In the genomic region with DNA sequence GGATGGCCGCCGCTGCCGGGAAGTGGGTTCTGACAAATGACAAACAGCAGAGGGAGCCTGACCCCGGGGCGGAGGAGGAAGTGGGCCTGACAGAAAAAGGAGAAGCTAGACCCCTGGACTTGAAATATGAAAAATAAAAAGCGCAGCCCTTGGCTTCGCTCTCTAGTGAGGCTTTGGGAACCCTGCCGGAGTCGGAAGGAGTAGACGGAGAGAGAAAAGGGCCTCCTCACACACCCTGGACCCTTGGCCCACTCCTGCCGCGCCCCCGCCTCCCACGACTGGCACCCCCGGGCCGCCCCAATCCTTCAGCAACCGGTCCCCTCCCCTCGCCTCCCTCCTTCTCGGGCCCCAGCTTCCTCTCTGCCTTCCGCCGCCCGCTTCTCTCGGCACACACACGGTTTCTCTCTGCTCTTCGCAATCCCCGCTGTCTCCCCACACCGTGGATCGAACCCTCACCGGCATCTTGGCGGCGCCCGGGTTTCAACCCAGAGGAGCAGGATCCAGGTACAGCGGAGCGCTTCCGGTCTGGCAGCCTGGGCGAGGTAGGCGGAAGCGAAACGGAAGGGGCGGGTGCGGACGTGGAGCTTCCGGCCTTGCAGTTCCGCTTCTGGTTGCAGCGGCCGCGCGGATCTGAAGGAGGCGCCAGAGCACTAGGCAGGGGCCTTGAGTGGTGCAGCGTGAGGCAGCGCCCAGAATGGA, we compare ENCODE assay signal across 1 cellular context.
TF ChIP-seq lines count a peak whose summit lies in the region.

ARPC3 (minus strand) TSS at position 539 of the 699 bp plus-strand sequence; CDS start at position 462, 77 bp downstream.

TF ChIP-seq in HepG2, 621 proteins besides CTCF, POLR2A, EP300 and RAD21 (continued from another document and continues in another):
- TF ChIP-seq, protein P1, sequence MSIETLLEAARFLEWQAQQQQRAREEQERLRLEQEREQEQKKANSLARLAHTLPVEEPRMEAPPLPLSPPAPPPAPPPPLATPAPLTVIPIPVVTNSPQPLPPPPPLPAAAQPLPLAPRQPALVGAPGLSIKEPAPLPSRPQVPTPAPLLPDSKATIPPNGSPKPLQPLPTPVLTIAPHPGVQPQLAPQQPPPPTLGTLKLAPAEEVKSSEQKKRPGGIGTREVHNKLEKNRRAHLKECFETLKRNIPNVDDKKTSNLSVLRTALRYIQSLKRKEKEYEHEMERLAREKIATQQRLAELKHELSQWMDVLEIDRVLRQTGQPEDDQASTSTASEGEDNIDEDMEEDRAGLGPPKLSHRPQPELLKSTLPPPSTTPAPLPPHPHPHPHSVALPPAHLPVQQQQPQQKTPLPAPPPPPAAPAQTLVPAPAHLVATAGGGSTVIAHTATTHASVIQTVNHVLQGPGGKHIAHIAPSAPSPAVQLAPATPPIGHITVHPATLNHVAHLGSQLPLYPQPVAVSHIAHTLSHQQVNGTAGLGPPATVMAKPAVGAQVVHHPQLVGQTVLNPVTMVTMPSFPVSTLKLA (IDR thresholded peaks at IDR 0.05): no peak
- no peak for TF ChIP-seq FOXP1 (IDR thresholded peaks at IDR 0.05)
- TF ChIP-seq FOXP1 (CRISPR knock-in tag; IDR thresholded peaks at IDR 0.05): no peak
- no peak for TF ChIP-seq ZNF3 (CRISPR knock-in tag; IDR thresholded peaks at IDR 0.05)
- TF ChIP-seq NR2F6 (IDR thresholded peaks at IDR 0.05): peak; percentile 8; the same call in 1 of the 2 replicates
- TF ChIP-seq NR2F6 (CRISPR knock-in tag; IDR thresholded peaks at IDR 0.05): no peak
- TF ChIP-seq FOSL2 (CRISPR knock-in tag; IDR thresholded peaks at IDR 0.05): peak; percentile 10; the same call in 1 of the 2 replicates
- no peak for TF ChIP-seq MZF1 (CRISPR knock-in tag; IDR thresholded peaks at IDR 0.05; ENCODE audit: borderline replicate concordance)
- TF ChIP-seq, protein P2, sequence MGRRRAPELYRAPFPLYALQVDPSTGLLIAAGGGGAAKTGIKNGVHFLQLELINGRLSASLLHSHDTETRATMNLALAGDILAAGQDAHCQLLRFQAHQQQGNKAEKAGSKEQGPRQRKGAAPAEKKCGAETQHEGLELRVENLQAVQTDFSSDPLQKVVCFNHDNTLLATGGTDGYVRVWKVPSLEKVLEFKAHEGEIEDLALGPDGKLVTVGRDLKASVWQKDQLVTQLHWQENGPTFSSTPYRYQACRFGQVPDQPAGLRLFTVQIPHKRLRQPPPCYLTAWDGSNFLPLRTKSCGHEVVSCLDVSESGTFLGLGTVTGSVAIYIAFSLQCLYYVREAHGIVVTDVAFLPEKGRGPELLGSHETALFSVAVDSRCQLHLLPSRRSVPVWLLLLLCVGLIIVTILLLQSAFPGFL (CRISPR knock-in tag; IDR thresholded peaks at IDR 0.05): no peak
- TF ChIP-seq SAFB2 (CRISPR knock-in tag; IDR thresholded peaks at IDR 0.05; ENCODE audit: borderline replicate concordance, low read depth): no peak
- peak; percentile 84; the same call in 1 of the 2 replicates for TF ChIP-seq ZIK1 (CRISPR knock-in tag; IDR thresholded peaks at IDR 0.05; ENCODE audit: borderline replicate concordance, low read depth)
- TF ChIP-seq KDM4B (CRISPR knock-in tag; IDR thresholded peaks at IDR 0.05): peak; percentile 60; the same call in 1 of the 2 replicates
- no peak for TF ChIP-seq HNF4G (IDR thresholded peaks at IDR 0.05; ENCODE audit: borderline replicate concordance, low read depth, low read length)
- no peak for TF ChIP-seq HNF4G (CRISPR knock-in tag; IDR thresholded peaks at IDR 0.05; ENCODE audit: borderline replicate concordance, low read depth)
- no peak for TF ChIP-seq MATR3 (CRISPR knock-in tag; IDR thresholded peaks at IDR 0.05)
- 0 out of 2 replicates have a peak, but pooled peaks have one; percentile 44 for TF ChIP-seq STAT6 (CRISPR knock-in tag; IDR thresholded peaks at IDR 0.05; ENCODE audit: borderline replicate concordance)
- peak; percentile 95; the same call in 1 of the 2 replicates for TF ChIP-seq THAP9 (CRISPR knock-in tag; IDR thresholded peaks at IDR 0.05; ENCODE audit: borderline replicate concordance)
- no peak for TF ChIP-seq GRHL1 (CRISPR knock-in tag; conservative IDR thresholded peaks at IDR 0.05)
- TF ChIP-seq TEAD3 (CRISPR knock-in tag; optimal IDR thresholded peaks at IDR 0.05; ENCODE audit: borderline replicate concordance): peak; percentile 60
- TF ChIP-seq, protein P3, sequence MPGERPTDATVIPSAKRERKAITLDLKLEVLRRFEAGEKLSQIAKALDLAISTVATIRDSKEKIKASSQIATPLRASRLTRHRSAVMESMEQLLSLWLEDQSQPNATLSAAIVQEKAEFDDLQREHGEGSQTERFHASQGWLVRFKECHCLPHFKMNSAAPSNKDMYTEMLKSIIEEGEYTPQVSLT (CRISPR knock-in tag; IDR thresholded peaks at IDR 0.05; ENCODE audit: borderline replicate concordance, low read depth): no peak
- TF ChIP-seq, protein P4, sequence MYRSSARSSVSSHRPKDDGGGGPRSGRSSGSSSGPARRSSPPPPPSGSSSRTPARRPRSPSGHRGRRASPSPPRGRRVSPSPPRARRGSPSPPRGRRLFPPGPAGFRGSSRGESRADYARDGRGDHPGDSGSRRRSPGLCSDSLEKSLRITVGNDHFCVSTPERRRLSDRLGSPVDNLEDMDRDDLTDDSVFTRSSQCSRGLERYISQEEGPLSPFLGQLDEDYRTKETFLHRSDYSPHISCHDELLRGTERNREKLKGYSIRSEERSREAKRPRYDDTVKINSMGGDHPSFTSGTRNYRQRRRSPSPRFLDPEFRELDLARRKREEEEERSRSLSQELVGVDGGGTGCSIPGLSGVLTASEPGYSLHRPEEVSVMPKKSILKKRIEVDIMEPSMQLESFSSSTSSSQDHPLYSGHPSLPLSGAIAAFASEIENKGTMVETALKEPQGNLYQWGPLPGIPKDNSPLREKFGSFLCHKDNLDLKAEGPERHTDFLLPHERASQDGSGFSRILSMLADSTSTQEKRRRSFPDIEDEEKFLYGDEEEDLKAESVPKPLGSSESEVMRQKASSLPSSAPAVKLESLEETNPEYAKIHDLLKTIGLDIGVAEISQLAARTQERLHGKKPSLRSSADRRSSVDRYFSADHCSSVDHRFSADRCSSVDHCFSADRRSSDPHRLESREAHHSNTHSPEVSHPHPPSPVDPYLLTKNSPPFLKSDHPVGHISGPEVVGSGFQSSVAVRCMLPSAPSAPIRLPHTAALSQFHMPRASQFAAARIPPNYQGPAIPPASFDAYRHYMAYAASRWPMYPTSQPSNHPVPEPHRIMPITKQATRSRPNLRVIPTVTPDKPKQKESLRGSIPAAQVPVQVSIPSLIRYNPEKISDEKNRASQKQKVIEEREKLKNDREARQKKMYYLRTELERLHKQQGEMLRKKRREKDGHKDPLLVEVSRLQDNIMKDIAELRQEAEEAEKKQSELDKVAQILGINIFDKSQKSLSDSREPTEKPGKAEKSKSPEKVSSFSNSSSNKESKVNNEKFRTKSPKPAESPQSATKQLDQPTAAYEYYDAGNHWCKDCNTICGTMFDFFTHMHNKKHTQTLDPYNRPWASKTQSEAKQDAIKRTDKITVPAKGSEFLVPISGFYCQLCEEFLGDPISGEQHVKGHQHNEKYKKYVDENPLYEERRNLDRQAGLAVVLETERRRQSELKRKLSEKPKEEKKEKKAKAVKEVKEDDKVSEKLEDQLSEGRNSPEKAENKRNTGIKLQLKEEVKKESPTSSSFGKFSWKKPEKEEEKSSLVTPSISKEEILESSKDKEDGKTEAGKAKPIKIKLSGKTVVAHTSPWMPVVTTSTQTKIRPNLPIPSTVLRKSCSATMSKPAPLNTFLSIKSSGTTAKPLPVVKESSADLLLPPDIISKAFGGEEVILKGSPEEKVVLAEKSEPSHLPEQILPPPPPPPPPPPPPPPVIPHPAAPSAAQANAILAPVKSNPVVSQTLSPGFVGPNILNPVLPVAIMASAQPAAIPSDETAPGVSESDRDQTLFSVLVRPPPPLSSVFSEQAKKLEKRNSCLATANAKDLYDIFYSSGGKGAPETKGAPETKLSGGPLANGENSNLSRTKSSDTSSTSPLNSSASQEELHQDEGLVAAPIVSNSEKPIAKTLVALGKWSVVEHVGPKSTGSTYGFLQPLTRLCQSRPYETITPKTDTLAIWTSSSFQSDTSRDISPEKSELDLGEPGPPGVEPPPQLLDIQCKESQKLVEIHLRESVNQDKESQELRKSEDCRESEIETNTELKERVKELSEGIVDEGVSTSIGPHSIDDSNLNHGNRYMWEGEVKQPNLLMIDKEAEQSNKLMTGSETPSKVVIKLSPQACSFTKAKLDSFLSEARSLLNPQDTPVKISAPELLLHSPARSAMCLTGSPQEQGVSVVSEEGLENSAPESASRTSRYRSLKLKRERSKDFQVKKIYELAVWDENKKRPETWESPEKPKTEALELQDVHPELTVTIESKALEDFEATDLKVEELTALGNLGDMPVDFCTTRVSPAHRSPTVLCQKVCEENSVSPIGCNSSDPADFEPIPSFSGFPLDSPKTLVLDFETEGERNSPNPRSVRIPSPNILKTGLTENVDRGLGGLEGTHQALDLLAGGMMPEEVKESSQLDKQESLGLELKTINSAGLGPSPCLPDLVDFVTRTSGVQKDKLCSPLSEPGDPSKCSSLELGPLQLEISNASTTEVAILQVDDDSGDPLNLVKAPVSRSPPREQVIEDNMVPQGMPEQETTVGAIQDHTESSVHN (CRISPR knock-in tag; IDR thresholded peaks at IDR 0.05): no peak
- TF ChIP-seq SCMH1 (CRISPR knock-in tag; IDR thresholded peaks at IDR 0.05; ENCODE audit: borderline replicate concordance): no peak
- no peak for TF ChIP-seq ZNF326 (CRISPR knock-in tag; IDR thresholded peaks at IDR 0.05; ENCODE audit: borderline replicate concordance)
- TF ChIP-seq, protein P5, sequence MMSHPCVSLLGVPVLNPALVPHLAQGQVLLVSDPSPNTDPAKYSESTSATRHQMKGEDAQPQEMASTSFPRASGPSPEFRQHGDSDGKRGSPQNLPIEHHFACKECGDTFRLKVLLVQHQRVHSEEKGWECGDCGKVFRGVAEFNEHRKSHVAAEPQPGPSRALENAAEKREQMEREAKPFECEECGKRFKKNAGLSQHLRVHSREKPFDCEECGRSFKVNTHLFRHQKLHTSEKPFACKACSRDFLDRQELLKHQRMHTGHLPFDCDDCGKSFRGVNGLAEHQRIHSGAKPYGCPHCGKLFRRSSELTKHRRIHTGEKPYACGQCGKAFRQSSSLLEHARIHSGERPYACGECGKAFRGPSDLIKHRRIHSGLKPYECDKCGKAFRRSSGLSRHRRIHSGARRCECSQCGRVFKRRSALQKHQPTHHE (CRISPR knock-in tag; IDR thresholded peaks at IDR 0.05; ENCODE audit: borderline replicate concordance): peak; percentile 74; the same call in 1 of the 2 replicates
- TF ChIP-seq ZNF234 (CRISPR knock-in tag; conservative IDR thresholded peaks at IDR 0.05): no peak
- TF ChIP-seq ZNF747 (CRISPR knock-in tag; IDR thresholded peaks at IDR 0.05; ENCODE audit: borderline replicate concordance): peak; percentile 76; the same call in 1 of the 2 replicates
- no peak for TF ChIP-seq RORA (CRISPR knock-in tag; IDR thresholded peaks at IDR 0.05)
